In the genomic region with DNA sequence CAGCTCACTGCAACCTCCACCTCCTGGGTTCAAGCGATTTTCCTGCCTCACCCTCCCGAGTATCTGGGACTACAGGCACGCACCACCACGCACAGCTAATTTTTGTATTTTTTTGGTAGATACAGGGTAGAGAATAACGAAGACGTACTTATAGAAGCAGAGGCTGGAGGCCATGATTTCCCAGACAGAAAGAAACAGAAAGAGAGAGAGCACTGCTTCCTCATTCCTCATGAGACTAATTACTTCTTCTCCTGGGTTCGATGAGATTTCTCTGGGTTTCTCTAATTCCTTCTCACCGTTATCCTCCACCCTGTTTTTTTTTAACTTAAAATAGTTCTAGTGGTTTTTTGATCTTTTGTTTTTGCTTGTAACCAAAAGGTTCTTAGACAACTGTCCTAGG, we compare ENCODE assay signal across 14 cellular contexts. TPM values are rescaled to one million over a fixed set of nuclear protein-coding genes. Genes with fewer than 3 reads are reported as not detected.
DNase-seq lines count a peak whose midpoint lies in the region; ATAC-seq and TF ChIP-seq lines count a peak whose summit lies in the region.
"Had no signal": no experiment of that assay in that cellular context is flagged by ENCODE, and none has a peak within 500 bp of the region (broad histone marks: within the 10 kb centered on the region; RNA-seq: fewer than 3 reads in every experiment).

No MANE protein-coding gene starts in this region.

- H3K9me3 Mint-ChIP-seq in CD4-positive, alpha-beta memory T cell: no peaks in the 10 kb centered on the region
- H3K9me3 Mint-ChIP-seq in T-cell: no peaks in the 10 kb centered on the region
- H3K9me3 Mint-ChIP-seq: CD4-positive, CD25-positive, alpha-beta regulatory T cell had no signal

- peak overlapping the region in 10 of 11 experiments; percentile 1 to 97 (median 32); a peak in 17 of 22 replicates for H3K4me2 ChIP-seq in BLaER1 treated with 17β-estradiol and CSF1 and Interleukin-3, amounts not matched to agents 10 nM and 100 nM

- peaks cover 33 to 66% (median 49%) of the 10 kb centered on the region in 4 donors for H3K4me1 Mint-ChIP-seq in CD4-positive, alpha-beta memory T cell
- H3K4me1 Mint-ChIP-seq in T-cell: peaks cover 49 to 68% (median 61%) of the 10 kb centered on the region in 3 donors

- peak overlapping the region in 4 of 8 donors; percentile 31 to 73 (median 50) for H3K4me3 Mint-ChIP-seq in CD4-positive, alpha-beta memory T cell
- H3K4me3 Mint-ChIP-seq in T-cell: peak overlapping the region in 2 of 3 donors; percentile 21 to 38
- H3K4me3 Mint-ChIP-seq: CD4-positive, CD25-positive, alpha-beta regulatory T cell had no signal

- POLR2A ChIA-PET in CD4-positive, alpha-beta memory T cell (lab: Charles Lee; ENCODE audit: partially characterized antibody): interaction anchor here (1.1 to 17.0 kb wide), 5 partner anchors 22 to 135 kb away, joined by 3 to 545 read pairs (median 4); partner anchors contain the start of gene PTP4A2
- POLR2A ChIA-PET in T-cell (lab: Charles Lee): no interaction called here

- H3K9me3 ChIP-seq in BLaER1 treated with 17β-estradiol and CSF1 and Interleukin-3, amounts not matched to agents 10 nM and 100 nM (replicated peaks in 1 of 11): no peaks in the 10 kb centered on the region
- no peaks in the 10 kb centered on the region for H3K9me3 ChIP-seq in CD4-positive, alpha-beta memory T cell (ENCODE audit: control insufficient read depth in 1 of 2, low read length in 2 of 2)
- no peaks in the 10 kb centered on the region for H3K9me3 ChIP-seq in lower lobe of right lung
- H3K9me3 ChIP-seq: psoas muscle had no signal

- CTCF ChIA-PET in CD4-positive, alpha-beta memory T cell (lab: Charles Lee; ENCODE audit: partially characterized antibody): interaction anchor here (0.9 to 10.2 kb wide), 13 partner anchors 9 to 171 kb away, joined by 3 to 208 read pairs (median 3); partner anchors contain the start of genes PTP4A2 and SPOCD1
- CTCF ChIA-PET in T-cell (lab: Charles Lee): interaction anchor here (0.5 to 3.5 kb wide), 9 partner anchors 9 to 212 kb away, joined by 3 to 26 read pairs (median 4); partner anchors contain the start of gene SPOCD1 (in 1 of the 2)

- H3K9ac ChIP-seq in BLaER1 treated with 17β-estradiol and CSF1 and Interleukin-3, amounts not matched to agents 10 nM and 100 nM: peak overlapping the region in 5 of 11 experiments; percentile 1 to 59 (median 42); a peak in 9 of 22 replicates

- no peaks in the 10 kb centered on the region for H3K36me3 ChIP-seq in BLaER1 treated with 17β-estradiol and CSF1 and Interleukin-3, amounts not matched to agents 10 nM and 100 nM
- no peaks in the 10 kb centered on the region for H3K36me3 ChIP-seq in CD4-positive, alpha-beta memory T cell (ENCODE audit: insufficient read depth, low read length)
- H3K36me3 ChIP-seq in lower lobe of right lung: no peaks in the 10 kb centered on the region

- intact Hi-C loops in CD4-positive, alpha-beta memory T cell (cut with micrococcal nuclease): loop anchor here (5.0 kb wide), 1 partner anchor 34 kb away; no protein-coding TSS in a partner anchor
- intact Hi-C loops in lower lobe of right lung (cut with DNase I): no loop called here

- no peaks in the 10 kb centered on the region for H3K27me3 Mint-ChIP-seq in CD4-positive, alpha-beta memory T cell
- no peaks in the 10 kb centered on the region for H3K27me3 Mint-ChIP-seq in T-cell

- peaks cover 40 to 76% (median 58%) of the 10 kb centered on the region in 10 experiments for H3K4me1 ChIP-seq in BLaER1 treated with 17β-estradiol and CSF1 and Interleukin-3, amounts not matched to agents 10 nM and 100 nM
- H3K4me1 ChIP-seq in CD4-positive, alpha-beta memory T cell (ENCODE audit: insufficient read depth, low read length): peaks cover 55% of the 10 kb centered on the region
- H3K4me1 ChIP-seq in lower lobe of right lung: peaks cover 40% of the 10 kb centered on the region

- H3K4me3 ChIP-seq in BLaER1 treated with 17β-estradiol and CSF1 and Interleukin-3, amounts not matched to agents 10 nM and 100 nM: no peak overlapping the region
- no peak overlapping the region for H3K4me3 ChIP-seq in CD4-positive, alpha-beta memory T cell (ENCODE audit: low read length in 2 of 2)
- H3K4me3 ChIP-seq in lower lobe of right lung: no peak overlapping the region
- H3K4me3 ChIP-seq: psoas muscle had no signal

- no peaks in the 10 kb centered on the region for H3K36me3 Mint-ChIP-seq in CD4-positive, alpha-beta memory T cell
- no peaks in the 10 kb centered on the region for H3K36me3 Mint-ChIP-seq in T-cell
- H3K36me3 Mint-ChIP-seq: CD4-positive, CD25-positive, alpha-beta regulatory T cell had no signal

- H3K27ac ChIP-seq in BLaER1 treated with 17β-estradiol and CSF1 and Interleukin-3, amounts not matched to agents 10 nM and 100 nM: peak overlapping the region in 8 of 11 experiments; percentile 17 to 67 (median 43); a peak in 14 of 22 replicates
- H3K27ac ChIP-seq in CD4-positive, alpha-beta memory T cell (ENCODE audit: low read depth, low read length): no peak overlapping the region
- H3K27ac ChIP-seq in lower lobe of right lung: peak overlapping the region; percentile 39
- H3K27ac ChIP-seq: psoas muscle had no signal

- ATAC-seq in T-cell (replicated peaks in 1 of 4) (no peak), lower lobe of right lung (no peak), HG03108 (IDR thresholded peaks at IDR 0.05; ENCODE audit: unreplicated experiment) (no peak)
- ATAC-seq: HCT116, psoas muscle had no signal

- H4K20me1 ChIP-seq in BLaER1 treated with 17β-estradiol and CSF1 and Interleukin-3, amounts not matched to agents 10 nM and 100 nM: no peaks in the 10 kb centered on the region

- no peak for DNase-seq in CD4-positive, alpha-beta memory T cell
- DNase-seq in T-cell: no peak
- DNase-seq in lower lobe of right lung: no peak
- DNase-seq in anterior cingulate cortex (lab: John Stamatoyannopoulos, UW): no peak
- DNase-seq in inferior parietal cortex (ENCODE audit: extremely low spot score): no peak
- DNase-seq: activated CD4-positive, alpha-beta T cell treated with anti-CD3 and anti-CD28 coated beads, Interleukin-2, amount 50 U/mL, for 4 hours; CD4-positive, CD25-positive, alpha-beta regulatory T cell; islet precursor cell; NCI-H1694; NCI-H510A treated with DMSO at 0.1 percent for 48 hours had no signal

- TF ChIP-seq CTCF in lower lobe of right lung (IDR thresholded peaks at IDR 0.05): no peak

- no peaks in the 10 kb centered on the region for H3K27me3 ChIP-seq in BLaER1 treated with 17β-estradiol and CSF1 and Interleukin-3, amounts not matched to agents 10 nM and 100 nM
- H3K27me3 ChIP-seq in CD4-positive, alpha-beta memory T cell (ENCODE audit: insufficient read depth, low read length): no peaks in the 10 kb centered on the region
- no peaks in the 10 kb centered on the region for H3K27me3 ChIP-seq in lower lobe of right lung (ENCODE audit: low read depth)

- peak overlapping the region in 5 of 7 donors; percentile 56 to 89 (median 79) for H3K27ac Mint-ChIP-seq in CD4-positive, alpha-beta memory T cell
- H3K27ac Mint-ChIP-seq in T-cell: peak overlapping the region; percentile 84 to 90

RNA-seq across cellular contexts. Expression of gene PTP4A2, which starts 23.4 kb away (rescaled TPM):
- 100 to 1,000 TPM; 254 to 276 TPM for total RNA-seq in CD4-positive, alpha-beta memory T cell
- polyA plus RNA-seq in CD4-positive, alpha-beta memory T cell: 100 to 1,000 TPM; 401 to 529 TPM
- total RNA-seq in T-cell (100 to 1,000 TPM; 187 to 341 (median 224) TPM), lower lobe of right lung (205 TPM)

RNA-seq across cellular contexts. Expression of gene KHDRBS1, which starts 52.1 kb away (rescaled TPM):
- 100 to 1,000 TPM; 114 to 122 TPM for total RNA-seq in CD4-positive, alpha-beta memory T cell
- 100 to 1,000 TPM in 1 of 2 donors, 10 to 100 TPM in 1; 70.8 to 116 TPM for polyA plus RNA-seq in CD4-positive, alpha-beta memory T cell
- total RNA-seq in T-cell: 100 to 1,000 TPM in 3 of 5 donors, 10 to 100 TPM in 2; 98.9 to 115 (median 111) TPM
- total RNA-seq in lower lobe of right lung: 79.5 TPM
